8 cellular contexts compared by ENCODE assay signal in the genomic region with DNA sequence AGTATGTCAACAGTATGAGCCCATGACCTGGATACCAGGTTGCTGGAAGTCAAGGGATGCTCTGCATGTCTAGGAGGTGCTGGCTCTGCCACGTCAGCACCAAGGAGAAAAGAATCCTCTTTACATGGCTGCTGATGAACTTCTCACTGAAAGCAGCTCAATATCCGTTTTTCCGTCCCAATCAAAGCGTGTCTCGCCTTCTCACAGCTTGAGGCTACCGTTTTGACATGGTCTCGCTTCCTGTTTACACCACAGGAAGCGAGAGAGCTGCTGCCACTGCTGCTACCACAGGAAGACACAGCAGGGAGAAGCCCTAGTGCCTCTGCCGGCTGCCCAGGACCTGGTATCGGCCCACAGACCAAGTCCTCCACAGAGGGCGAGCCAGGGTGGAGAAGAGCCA. TPM values are rescaled to one million over a fixed set of nuclear protein-coding genes. Genes with fewer than 3 reads are reported as not detected.
A peak's percentile ranks its signal among the peaks of the same experiment; 100 is the strongest.
DNase-seq lines count a peak whose midpoint lies in the region; ATAC-seq lines count a peak whose summit lies in the region.

No MANE protein-coding gene starts in this region.

- POLR2A ChIA-PET in activated CD4-positive, alpha-beta memory T cell treated with anti-CD3 and anti-CD28 coated beads, Interleukin-2, amount 10 ng/mL, durations not matched to agents 7 days and 5 days (lab: Charles Lee), result interaction anchor here (0.6 to 5.9 kb wide), 13 partner anchors 9 to 308 kb away, joined by 3 to 40 read pairs (median 4); a partner anchor contains a TSS

- peak; percentile 36 for ATAC-seq in GM21423 (IDR thresholded peaks at IDR 0.05; ENCODE audit: unreplicated experiment)

- H3K27ac Mint-ChIP-seq in activated CD4-positive, alpha-beta memory T cell treated with anti-CD3 and anti-CD28 coated beads, Interleukin-2, amount 10 ng/mL, durations not matched to agents 7 days and 5 days, result peak overlapping the region; percentile 96

- H3K4me3 Mint-ChIP-seq in activated CD4-positive, alpha-beta memory T cell treated with anti-CD3 and anti-CD28 coated beads, Interleukin-2, amount 10 ng/mL, durations not matched to agents 7 days and 5 days, result peak overlapping the region; percentile 98

- H3K4me1 Mint-ChIP-seq in activated CD4-positive, alpha-beta memory T cell treated with anti-CD3 and anti-CD28 coated beads, Interleukin-2, amount 10 ng/mL, durations not matched to agents 7 days and 5 days, result peaks cover 64% of the 10 kb centered on the region

- DNase-seq in COR-L47 (lab: John Stamatoyannopoulos, UW) (peak; percentile 42), KG1 (lab: John Stamatoyannopoulos, UW) (peak; percentile 76), foreskin melanocyte (peak; percentile 79), AG20443 (ENCODE audit: low spot score) (no peak), HCEC 1CT (no peak)
- DNase-seq in activated CD4-positive, alpha-beta memory T cell treated with anti-CD3 and anti-CD28 coated beads, Interleukin-2, amount 10 ng/mL, durations not matched to agents 7 days and 5 days, result peak; percentile 87
- peak; percentile 78 for DNase-seq in stimulated activated CD4-positive, alpha-beta T cell treated with anti-CD3 and anti-CD28 coated beads, Interleukin-4, amount 100 ng/mL, for 24 hours

- peaks cover 57% of the 10 kb centered on the region for H3K36me3 Mint-ChIP-seq in activated CD4-positive, alpha-beta memory T cell treated with anti-CD3 and anti-CD28 coated beads, Interleukin-2, amount 10 ng/mL, durations not matched to agents 7 days and 5 days (ENCODE audit: low read depth)

- no peaks in the 10 kb centered on the region for H3K9me3 Mint-ChIP-seq in activated CD4-positive, alpha-beta memory T cell treated with anti-CD3 and anti-CD28 coated beads, Interleukin-2, amount 10 ng/mL, durations not matched to agents 7 days and 5 days

- H3K27me3 Mint-ChIP-seq in activated CD4-positive, alpha-beta memory T cell treated with anti-CD3 and anti-CD28 coated beads, Interleukin-2, amount 10 ng/mL, durations not matched to agents 7 days and 5 days, result no peaks in the 10 kb centered on the region

- CTCF ChIA-PET in activated CD4-positive, alpha-beta memory T cell treated with anti-CD3 and anti-CD28 coated beads, Interleukin-2, amount 10 ng/mL, durations not matched to agents 7 days and 5 days (lab: Charles Lee), result interaction anchor here (1.0 to 2.3 kb wide), 8 partner anchors 9 to 295 kb away, joined by 3 to 8 read pairs (median 6); a partner anchor contains a TSS

RNA-seq across cellular contexts. Expression of a gene that starts 27.3 kb away (rescaled TPM):
- total RNA-seq in activated CD4-positive, alpha-beta memory T cell treated with anti-CD3 and anti-CD28 coated beads, Interleukin-2, amount 10 ng/mL, durations not matched to agents 7 days and 5 days, result 1 to 10 TPM; 4.2 TPM

Comparison
In these comparisons a context has a peak if more than half of its experiments do, and no peak if none do; other contexts are left out.
1. DNase-seq: peak in COR-L47 (single experiment), KG1 (single experiment), activated CD4-positive, alpha-beta memory T cell treated with anti-CD3 and anti-CD28 coated beads, Interleukin-2, amount 10 ng/mL, durations not matched to agents 7 days and 5 days (single experiment), foreskin melanocyte (single experiment) and stimulated activated CD4-positive, alpha-beta T cell treated with anti-CD3 and anti-CD28 coated beads, Interleukin-4, amount 100 ng/mL, for 24 hours (single experiment); none in AG20443 (single experiment) and HCEC 1CT (single experiment).